18 cellular contexts compared by ENCODE assay signal in the genomic region with DNA sequence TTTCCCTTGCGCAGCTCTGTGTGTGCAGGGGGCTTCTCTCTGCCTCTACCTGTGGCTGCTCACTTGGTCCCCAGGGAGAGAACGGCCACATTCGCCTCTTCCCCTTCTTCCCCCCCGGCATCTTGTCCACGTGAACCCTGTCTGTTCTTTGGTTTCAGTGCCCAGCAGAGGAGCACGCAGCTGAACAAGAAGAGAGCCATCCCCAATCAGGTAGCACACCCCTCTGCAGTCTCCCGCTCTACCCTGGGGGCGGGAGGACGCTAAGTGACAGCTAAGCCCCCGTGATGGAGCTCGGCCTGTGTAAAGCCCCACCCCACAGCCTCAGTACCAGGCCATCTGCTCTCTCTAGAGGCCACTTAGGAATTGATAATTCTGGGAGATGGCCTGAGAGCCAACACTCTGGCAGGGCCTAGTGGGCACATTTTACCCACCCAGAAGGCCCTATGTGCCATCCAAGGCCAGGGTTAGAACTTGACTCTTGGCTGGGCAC.
"Had no signal": no experiment of that assay in that cellular context is flagged by ENCODE, and none has a peak within 500 bp of the region (broad histone marks: within the 10 kb centered on the region; RNA-seq: fewer than 3 reads in every experiment).

No MANE protein-coding gene starts in this region.

- H3K4me3 Mint-ChIP-seq: memory B cell; natural killer cell treated with Interleukin-12 subunit alpha and Interleukin-12 subunit beta and Interleukin-15 and Interleukin-18, amount 100 ng/mL, for 72 hours; stimulated activated naive CD8-positive, alpha-beta T cell treated with anti-CD3 and anti-CD28 coated beads, Interleukin-15, Interleukin-2, amounts not matched to agents 100 ng/mL and 50 ng/mL, for 24 hours had no signal

- DNase-seq: activated CD4-positive, alpha-beta T cell treated with anti-CD3 and anti-CD28 coated beads for 48 hours; activated CD8-positive, alpha-beta memory T cell treated with anti-CD3 and anti-CD28 coated beads for 24 hours; activated effector memory CD4-positive, alpha-beta T cell treated with anti-CD3 and anti-CD28 coated beads, Interleukin-2, amount 50 U/mL, for 16 hours; aorta; heart left ventricle; occipital lobe; psoas muscle; right lobe of liver; stimulated activated CD4-positive, alpha-beta T cell treated with anti-CD3 and anti-CD28 coated beads, Interleukin-1b, Interleukin-23, amount 100 ng/mL, for 48 hours; T1000; testis; upper lobe of right lung had no signal

- H3K27ac ChIP-seq: esophagus muscularis mucosa, heart left ventricle, psoas muscle, right lobe of liver, testis, upper lobe of right lung, VCaP had no signal

- H3K27me3 ChIP-seq: esophagus muscularis mucosa, heart left ventricle, right lobe of liver, testis, upper lobe of right lung had no signal

- H3K27me3 Mint-ChIP-seq: memory B cell; natural killer cell treated with Interleukin-12 subunit alpha and Interleukin-12 subunit beta and Interleukin-15 and Interleukin-18, amount 100 ng/mL, for 72 hours; stimulated activated naive CD8-positive, alpha-beta T cell treated with anti-CD3 and anti-CD28 coated beads, Interleukin-15, Interleukin-2, amounts not matched to agents 100 ng/mL and 50 ng/mL, for 24 hours had no signal

- H3K4me1 ChIP-seq: psoas muscle, right lobe of liver, upper lobe of right lung had no signal

- ATAC-seq: heart left ventricle; left lobe of liver; natural killer cell treated with Interleukin-12 subunit alpha and Interleukin-12 subunit beta and Interleukin-15 and Interleukin-18, amount 100 ng/mL, for 72 hours; psoas muscle had no signal

- H3K9me3 Mint-ChIP-seq: memory B cell; natural killer cell treated with Interleukin-12 subunit alpha and Interleukin-12 subunit beta and Interleukin-15 and Interleukin-18, amount 100 ng/mL, for 72 hours; stimulated activated naive CD8-positive, alpha-beta T cell treated with anti-CD3 and anti-CD28 coated beads, Interleukin-15, Interleukin-2, amounts not matched to agents 100 ng/mL and 50 ng/mL, for 24 hours had no signal

- H3K9me3 ChIP-seq: esophagus muscularis mucosa, heart left ventricle, psoas muscle, right lobe of liver, testis, upper lobe of right lung had no signal

- H3K4me3 ChIP-seq: esophagus muscularis mucosa, heart left ventricle, psoas muscle, right lobe of liver, testis, upper lobe of right lung had no signal

- H3K27ac Mint-ChIP-seq: memory B cell; stimulated activated naive CD8-positive, alpha-beta T cell treated with anti-CD3 and anti-CD28 coated beads, Interleukin-15, Interleukin-2, amounts not matched to agents 100 ng/mL and 50 ng/mL, for 24 hours had no signal
